1 cellular context compared by ENCODE assay signal in the genomic region with DNA sequence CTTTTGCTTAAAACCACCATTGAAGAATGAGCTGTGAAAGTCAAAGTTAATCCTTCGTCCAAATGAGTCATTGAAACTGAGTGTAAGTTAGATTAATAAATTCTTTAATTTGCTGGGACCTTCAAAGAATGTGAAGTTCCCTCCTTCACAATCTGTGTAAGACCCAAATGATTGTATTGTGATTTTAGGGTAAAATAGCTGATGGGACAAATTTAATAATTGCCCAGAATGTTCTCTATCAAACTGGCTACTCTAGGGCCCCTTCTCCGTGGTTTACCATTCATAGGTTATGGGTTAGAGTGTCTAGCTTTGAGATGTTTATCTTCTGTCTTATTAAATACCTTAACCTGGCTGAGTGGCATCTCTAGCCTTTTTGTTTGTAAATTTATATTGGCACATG.
TF ChIP-seq lines count a peak whose summit lies in the region.

No MANE protein-coding gene starts in this region.

TF ChIP-seq in K562, 482 proteins besides CTCF, POLR2A, EP300 and RAD21:
- peak; percentile 33; the same call in 1 of the 2 replicates for TF ChIP-seq MAFG (tag; conservative IDR thresholded peaks at IDR 0.05)
- TF ChIP-seq KAT7 (CRISPR knock-in tag; IDR thresholded peaks at IDR 0.05; ENCODE audit: borderline replicate concordance): no peak
- no peak for TF ChIP-seq RAD51 (IDR thresholded peaks at IDR 0.05; ENCODE audit: borderline replicate concordance, low read depth)
- TF ChIP-seq MAFK (IDR thresholded peaks at IDR 0.05; ENCODE audit: low read length): peak; percentile 28; the same call in 1 of the 2 replicates
- no peak for TF ChIP-seq RBM25 (IDR thresholded peaks at IDR 0.05; ENCODE audit: low read depth, low read length, severe bottlenecking)
- TF ChIP-seq MAFF (IDR thresholded peaks at IDR 0.05; ENCODE audit: low read length): peak; percentile 46; the same call in 1 of the 2 replicates
- TF ChIP-seq KLF1 (tag; IDR thresholded peaks at IDR 0.05): no peak
- peak; percentile 54; the same call in 1 of the 2 replicates for TF ChIP-seq C11orf30 (IDR thresholded peaks at IDR 0.05; ENCODE audit: low read depth)
- no peak for TF ChIP-seq ZNF124 (CRISPR knock-in tag; IDR thresholded peaks at IDR 0.05)
- TF ChIP-seq CBFB (CRISPR knock-in tag; IDR thresholded peaks at IDR 0.05): no peak
- peak; percentile 76 for TF ChIP-seq ZNF316 (IDR thresholded peaks at IDR 0.05)
